In genomic region chr17:47660064-47660492, GRCh38 we compare ENCODE assay signal across 10 cellular contexts. TPM values are rescaled to one million over a fixed set of nuclear protein-coding genes. Genes with fewer than 3 reads are reported as not detected.
DNase-seq lines count a peak whose midpoint lies in the region; ATAC-seq lines count a peak whose summit lies in the region.
"Had no signal": no experiment of that assay in that cellular context is flagged by ENCODE, and none has a peak within 500 bp of the region (broad histone marks: within the 10 kb centered on the region; RNA-seq: fewer than 3 reads in every experiment).

No MANE protein-coding gene starts in this region.

- peak overlapping the region; percentile 62 for H3K4me3 ChIP-seq in CD8-positive, alpha-beta memory T cell (ENCODE audit: low read length)

- H3K9me3 ChIP-seq in CD8-positive, alpha-beta memory T cell (ENCODE audit: low read length): no peaks in the 10 kb centered on the region

- H3K27me3 Mint-ChIP-seq in CD8-positive, alpha-beta memory T cell: no peaks in the 10 kb centered on the region
- peaks cover 0 to 3% (median 0%) of the 10 kb centered on the region in 3 donors for H3K27me3 Mint-ChIP-seq in immature natural killer cell (ENCODE audit: low read depth in 3 of 3)

- CTCF ChIA-PET in CD8-positive, alpha-beta memory T cell (lab: Charles Lee): interaction anchor here (1.2 kb wide), 1 partner anchor 11 kb away, joined by 4 read pairs; the partner anchor contains the start of gene KPNB1

- peak; percentile 42 for ATAC-seq in GM21526 (IDR thresholded peaks at IDR 0.05; ENCODE audit: low FRiP score, unreplicated experiment)
- no peak for ATAC-seq in HG02981 (IDR thresholded peaks at IDR 0.05; ENCODE audit: unreplicated experiment)

- H3K4me3 Mint-ChIP-seq in CD8-positive, alpha-beta memory T cell: peak overlapping the region; percentile 67 to 94 (median 83)
- H3K4me3 Mint-ChIP-seq in immature natural killer cell: peak overlapping the region; percentile 82 to 90 (median 86)

- H3K27me3 ChIP-seq in CD8-positive, alpha-beta memory T cell (ENCODE audit: insufficient read depth, low read length, poor library complexity, severe bottlenecking): no peaks in the 10 kb centered on the region

- H3K27ac Mint-ChIP-seq in CD8-positive, alpha-beta memory T cell: peak overlapping the region; percentile 47 to 96 (median 91)
- peak overlapping the region; percentile 85 to 97 (median 90) for H3K27ac Mint-ChIP-seq in immature natural killer cell

- DNase-seq in CD8-positive, alpha-beta memory T cell: peak in 2 of 5 donors; percentile 50 to 58
- peak; percentile 79 for DNase-seq in NAMALWA (ENCODE audit: low spot score)
- peak; percentile 60 to 65 (median 65) for DNase-seq in immature natural killer cell
- DNase-seq in NCI-H510A (lab: John Stamatoyannopoulos, UW): no peak
- DNase-seq in epidermal melanocyte (ENCODE audit: insufficient read length, low spot score): no peak
- DNase-seq in dedifferentiated amniotic fluid mesenchymal stem cell (ENCODE audit: extremely low spot score): no peak
- DNase-seq: activated gamma-delta T cell treated with Interleukin-2 at 50 U/mL for 16 hours, Kasumi-1 had no signal

- peak overlapping the region; percentile 20 for H3K27ac ChIP-seq in CD8-positive, alpha-beta memory T cell (ENCODE audit: low read depth, low read length)

- H3K36me3 ChIP-seq in CD8-positive, alpha-beta memory T cell (ENCODE audit: insufficient read depth, low read length): peaks cover 64% of the 10 kb centered on the region

- peaks cover 43 to 54% (median 51%) of the 10 kb centered on the region in 3 donors for H3K4me1 Mint-ChIP-seq in CD8-positive, alpha-beta memory T cell
- H3K4me1 Mint-ChIP-seq in immature natural killer cell: peaks cover 38 to 43% of the 10 kb centered on the region in 2 donors

- H3K9me3 Mint-ChIP-seq in CD8-positive, alpha-beta memory T cell: no peaks in the 10 kb centered on the region
- H3K9me3 Mint-ChIP-seq in immature natural killer cell: no peaks in the 10 kb centered on the region

- POLR2A ChIA-PET in CD8-positive, alpha-beta memory T cell (lab: Charles Lee): interaction anchor here (1.5 to 2.3 kb wide), 3 partner anchors 9 to 11 kb away, joined by 3 to 17 read pairs (median 5); partner anchors contain the start of gene KPNB1

- H3K4me1 ChIP-seq in CD8-positive, alpha-beta memory T cell (ENCODE audit: insufficient read depth, low read length): peaks cover 20% of the 10 kb centered on the region

- H3K36me3 Mint-ChIP-seq in CD8-positive, alpha-beta memory T cell: peaks cover 12 to 82% (median 21%) of the 10 kb centered on the region in 3 donors
- H3K36me3 Mint-ChIP-seq in immature natural killer cell: peaks cover 15 to 37% (median 28%) of the 10 kb centered on the region in 3 donors

RNA-seq across cellular contexts. Expression of gene KPNB1, which starts 10.4 kb away (rescaled TPM):
- 100 to 1,000 TPM; 907 to 915 TPM for total RNA-seq in CD8-positive, alpha-beta memory T cell
- 35.9 TPM for polyA plus RNA-seq in CD8-positive, alpha-beta memory T cell
- 10 to 100 TPM; 15.8 to 27.9 (median 17.3) TPM for polyA plus RNA-seq in immature natural killer cell

RNA-seq across cellular contexts. Expression of gene TBKBP1, which starts 33.9 kb away (rescaled TPM):
- 1 to 10 TPM; 6.6 to 6.7 TPM for total RNA-seq in CD8-positive, alpha-beta memory T cell
- polyA plus RNA-seq in CD8-positive, alpha-beta memory T cell: 1.8 TPM
- 1 to 10 TPM; 1.3 to 2.3 (median 2.2) TPM for polyA plus RNA-seq in immature natural killer cell

Comparison
In these comparisons a context has a peak if more than half of its experiments do, and no peak if none do; other contexts are left out.
1. DNase-seq: peak in NAMALWA (single experiment) and immature natural killer cell (3 of 3); none in NCI-H510A (single experiment), epidermal melanocyte (single experiment) and dedifferentiated amniotic fluid mesenchymal stem cell (single experiment).